Comparison of ENCODE assay signal across 27 cellular contexts in genomic region chr10:57320416-57320815, GRCh38.
"Had no signal": no experiment of that assay in that cellular context is flagged by ENCODE, and none has a peak within 500 bp of the region (broad histone marks: within the 10 kb centered on the region; RNA-seq: fewer than 3 reads in every experiment).

No MANE protein-coding gene starts in this region.

- ATAC-seq: mucosa of descending colon; naive thymus-derived CD4-positive, alpha-beta T cell; natural killer cell treated with Interleukin-12 subunit alpha and Interleukin-12 subunit beta and Interleukin-15 and Interleukin-18, amount 100 ng/mL, for 72 hours; pancreas; right cardiac atrium; sciatic nerve; stimulated activated effector memory CD8-positive, alpha-beta T cell treated with anti-CD3 and anti-CD28 coated beads, Interleukin-12 subunit alpha, Interleukin-12 subunit beta, amount 100 ng/mL, for 72 hours had no signal

- DNase-seq: hypothalamus; islet precursor cell; left ventricle myocardium inferior; midbrain; mucosa of descending colon; naive thymus-derived CD4-positive, alpha-beta T cell; nucleus accumbens; pancreas; posterior cingulate gyrus; retina; right cardiac atrium; stimulated activated CD4-positive, alpha-beta T cell treated with anti-CD3 and anti-CD28 coated beads, Interleukin-12 subunit alpha, Interleukin-12 subunit beta, amount 100 ng/mL, for 4 hours; stimulated activated CD4-positive, alpha-beta T cell treated with anti-CD3 and anti-CD28 coated beads, Interleukin-15, amount 100 ng/mL, for 24 hours; stimulated activated CD4-positive, alpha-beta T cell treated with anti-CD3 and anti-CD28 coated beads, Interleukin-4, amount 100 ng/mL, for 24 hours; stimulated activated naive CD4-positive, alpha-beta T cell; substantia nigra; uterus had no signal

- H3K36me3 Mint-ChIP-seq: naive thymus-derived CD4-positive, alpha-beta T cell; natural killer cell treated with Interleukin-12 subunit alpha and Interleukin-12 subunit beta and Interleukin-15 and Interleukin-18, amount 100 ng/mL, for 72 hours; stimulated activated effector memory CD8-positive, alpha-beta T cell treated with anti-CD3 and anti-CD28 coated beads, Interleukin-12 subunit alpha, Interleukin-12 subunit beta, amount 100 ng/mL, for 72 hours; type B pancreatic cell had no signal

- H3K4me3 Mint-ChIP-seq: naive thymus-derived CD4-positive, alpha-beta T cell; natural killer cell treated with Interleukin-12 subunit alpha and Interleukin-12 subunit beta and Interleukin-15 and Interleukin-18, amount 100 ng/mL, for 72 hours; neural crest cell; stimulated activated effector memory CD8-positive, alpha-beta T cell treated with anti-CD3 and anti-CD28 coated beads, Interleukin-12 subunit alpha, Interleukin-12 subunit beta, amount 100 ng/mL, for 72 hours; stimulated activated naive CD8-positive, alpha-beta T cell treated with anti-CD3 and anti-CD28 coated beads, Interleukin-15, Interleukin-2, amounts not matched to agents 100 ng/mL and 50 ng/mL, for 24 hours; type B pancreatic cell had no signal

- H3K27me3 Mint-ChIP-seq: naive thymus-derived CD4-positive, alpha-beta T cell; natural killer cell treated with Interleukin-12 subunit alpha and Interleukin-12 subunit beta and Interleukin-15 and Interleukin-18, amount 100 ng/mL, for 72 hours; stimulated activated naive CD8-positive, alpha-beta T cell treated with anti-CD3 and anti-CD28 coated beads, Interleukin-15, Interleukin-2, amounts not matched to agents 100 ng/mL and 50 ng/mL, for 24 hours; type B pancreatic cell had no signal

- H3K4me1 Mint-ChIP-seq: naive thymus-derived CD4-positive, alpha-beta T cell; stimulated activated effector memory CD8-positive, alpha-beta T cell treated with anti-CD3 and anti-CD28 coated beads, Interleukin-12 subunit alpha, Interleukin-12 subunit beta, amount 100 ng/mL, for 72 hours had no signal

- H3K9me3 Mint-ChIP-seq: type B pancreatic cell had no signal

- H3K27ac Mint-ChIP-seq: naive thymus-derived CD4-positive, alpha-beta T cell; natural killer cell treated with Interleukin-12 subunit alpha and Interleukin-12 subunit beta and Interleukin-15 and Interleukin-18, amount 100 ng/mL, for 72 hours; stimulated activated effector memory CD8-positive, alpha-beta T cell treated with anti-CD3 and anti-CD28 coated beads, Interleukin-12 subunit alpha, Interleukin-12 subunit beta, amount 100 ng/mL, for 72 hours; stimulated activated naive CD8-positive, alpha-beta T cell treated with anti-CD3 and anti-CD28 coated beads, Interleukin-15, Interleukin-2, amounts not matched to agents 100 ng/mL and 50 ng/mL, for 24 hours; type B pancreatic cell had no signal

- H3K4me3 ChIP-seq: left ventricle myocardium inferior, lung, mucosa of descending colon, pancreas, prostate gland, skin epidermis, tibial nerve, uterus had no signal
